2 cellular contexts compared by ENCODE assay signal in genomic region chr4:92641409-92641808, GRCh38.
TF ChIP-seq lines count a peak whose summit lies in the region.

No MANE protein-coding gene starts in this region.

TF ChIP-seq in HepG2, 621 proteins besides CTCF, POLR2A, EP300 and RAD21 (continued from another document):
- TF ChIP-seq ZXDC (CRISPR knock-in tag; IDR thresholded peaks at IDR 0.05) = no peak

TF ChIP-seq in K562, 482 proteins besides CTCF, POLR2A, EP300 and RAD21 (continued from another document):
- peak; percentile 14; the same call in 1 of the 2 replicates for TF ChIP-seq ATF3 (IDR thresholded peaks at IDR 0.05)
- TF ChIP-seq ATF3 (CRISPR knock-in tag; conservative IDR thresholded peaks at IDR 0.05) = no peak
- TF ChIP-seq CHD7 (IDR thresholded peaks at IDR 0.05; ENCODE audit: low read depth, low read length) = no peak
TF ChIP-seq in K562: peak in this region for 1.
